Comparison of ENCODE assay signal across 8 cellular contexts in genomic region chr10:110273474-110273873, GRCh38. TPM values are rescaled to one million over a fixed set of nuclear protein-coding genes. Genes with fewer than 3 reads are reported as not detected.
DNase-seq lines count a peak whose midpoint lies in the region; ATAC-seq and TF ChIP-seq lines count a peak whose summit lies in the region.

No MANE protein-coding gene starts in this region.

- H3K36me3 ChIP-seq in PC-3 (ENCODE audit: low read depth, low read length), result no peaks in the 10 kb centered on the region

- ATAC-seq in PC-3 (no peak), GM21717 (IDR thresholded peaks at IDR 0.05; ENCODE audit: unreplicated experiment) (no peak)
- peak; percentile 61 to 65 for ATAC-seq in natural killer cell treated with Interleukin-12 subunit alpha and Interleukin-12 subunit beta and Interleukin-15 and Interleukin-18, amount 100 ng/mL, for 72 hours

- CTCF ChIA-PET in PC-3 (lab: Charles Lee), result no interaction called here

- H3K4me2 ChIP-seq in PC-3 (ENCODE audit: low read length), result no peak overlapping the region

- no peak overlapping the region for H2AFZ ChIP-seq in PC-3 (ENCODE audit: low read length)

- no peaks in the 10 kb centered on the region for H3K36me3 Mint-ChIP-seq in natural killer cell treated with Interleukin-12 subunit alpha and Interleukin-12 subunit beta and Interleukin-15 and Interleukin-18, amount 100 ng/mL, for 72 hours

- no peaks in the 10 kb centered on the region for H4K20me1 ChIP-seq in PC-3 (ENCODE audit: low read length)

- H3K27me3 Mint-ChIP-seq in natural killer cell treated with Interleukin-12 subunit alpha and Interleukin-12 subunit beta and Interleukin-15 and Interleukin-18, amount 100 ng/mL, for 72 hours, result peaks cover 25 to 33% of the 10 kb centered on the region in 2 donors

- H3K9me3 Mint-ChIP-seq in natural killer cell treated with Interleukin-12 subunit alpha and Interleukin-12 subunit beta and Interleukin-15 and Interleukin-18, amount 100 ng/mL, for 72 hours, result no peaks in the 10 kb centered on the region

- H3K4me1 Mint-ChIP-seq in natural killer cell treated with Interleukin-12 subunit alpha and Interleukin-12 subunit beta and Interleukin-15 and Interleukin-18, amount 100 ng/mL, for 72 hours (ENCODE audit: low read depth in 2 of 2), result peaks cover 18 to 26% of the 10 kb centered on the region in 2 donors

- no peaks in the 10 kb centered on the region for H3K9me3 ChIP-seq in PC-3 (ENCODE audit: low read length)

- H3K4me3 Mint-ChIP-seq in natural killer cell treated with Interleukin-12 subunit alpha and Interleukin-12 subunit beta and Interleukin-15 and Interleukin-18, amount 100 ng/mL, for 72 hours, result no peak overlapping the region

- intact Hi-C loops in PC-3 (cut with micrococcal nuclease), result no loop called here

- peak overlapping the region in 1 of 2 donors; percentile 2 for H3K27ac Mint-ChIP-seq in natural killer cell treated with Interleukin-12 subunit alpha and Interleukin-12 subunit beta and Interleukin-15 and Interleukin-18, amount 100 ng/mL, for 72 hours

- H3K27ac ChIP-seq in PC-3 (ENCODE audit: low read length) (no peak overlapping the region), cingulate gyrus (ENCODE audit: low read depth, low read length) (peak overlapping the region; percentile 88)

- no peaks in the 10 kb centered on the region for H3K9me2 ChIP-seq in PC-3 (replicated peaks; ENCODE audit: low read length)

- DNase-seq in NK-92 treated with Interleukin-12 subunit alpha and Interleukin-12 subunit beta, amount 100 ng/mL, for 24 hours (lab: John Stamatoyannopoulos, UW), result peak; percentile 52
- no peak for DNase-seq in NK-92 (lab: John Stamatoyannopoulos, UW; ENCODE audit: unreplicated experiment)
- DNase-seq in PC-3, result peak; percentile 35
- peak; percentile 62 for DNase-seq in natural killer cell treated with Interleukin-12 subunit alpha and Interleukin-12 subunit beta and Interleukin-15 and Interleukin-18, amount 100 ng/mL, for 72 hours (ENCODE audit: low spot score)
- no peak for DNase-seq in NCI-H524 treated with DMSO at 0.1 percent for 48 hours (lab: John Stamatoyannopoulos, UW)
- no peak for DNase-seq in NCI-H510A (lab: John Stamatoyannopoulos, UW)

- no peak for TF ChIP-seq CTCF in PC-3 (conservative IDR thresholded peaks at IDR 0.05; ENCODE audit: low read depth, low read length)

- no peak overlapping the region for H3K9ac ChIP-seq in PC-3 (ENCODE audit: low read length)

- H3K4me3 ChIP-seq in PC-3 (ENCODE audit: low read length), result no peak overlapping the region

- H3F3A ChIP-seq in PC-3 (ENCODE audit: low read length, unreplicated experiment), result no peaks in the 10 kb centered on the region

- POLR2A ChIA-PET in PC-3 (lab: Charles Lee; ENCODE audit: unreplicated experiment), result no interaction called here

- H3K27me3 ChIP-seq in PC-3 (ENCODE audit: low read length), result no peaks in the 10 kb centered on the region

- no TSS peak for BruUV-seq in PC-3 (replicated peaks; lab: Mats Ljungman, UMichigan)

- no peaks in the 10 kb centered on the region for H3K79me2 ChIP-seq in PC-3 (ENCODE audit: low read length)

- H3K4me1 ChIP-seq in PC-3 (ENCODE audit: insufficient read depth, low read length), result no peaks in the 10 kb centered on the region

RNA-seq across cellular contexts. Expression of gene SMNDC1, which starts 31.2 kb away (rescaled TPM):
- 16.3 and 18.4 TPM in 2 replicates for total RNA-seq in PC-3 (2014; rRNA removed)
- total RNA-seq in natural killer cell treated with Interleukin-12 subunit alpha and Interleukin-12 subunit beta and Interleukin-15 and Interleukin-18, amount 100 ng/mL, for 72 hours, result 10 to 100 TPM; 39.7 to 41.8 TPM

Comparison
In these comparisons a context has a peak if more than half of its experiments do, and no peak if none do; other contexts are left out.
1. DNase-seq: peak in NK-92 treated with Interleukin-12 subunit alpha and Interleukin-12 subunit beta, amount 100 ng/mL, for 24 hours (single experiment), PC-3 (single experiment) and natural killer cell treated with Interleukin-12 subunit alpha and Interleukin-12 subunit beta and Interleukin-15 and Interleukin-18, amount 100 ng/mL, for 72 hours (single experiment); none in NK-92 (single experiment), NCI-H524 treated with DMSO at 0.1 percent for 48 hours (single experiment) and NCI-H510A (single experiment).
2. ATAC-seq: peak in natural killer cell treated with Interleukin-12 subunit alpha and Interleukin-12 subunit beta and Interleukin-15 and Interleukin-18, amount 100 ng/mL, for 72 hours (2 of 2); none in PC-3 (single experiment) and GM21717 (single experiment).